Comparison of ENCODE assay signal across 1 cellular context in genomic region chr15:98955331-98955730, GRCh38.
TF ChIP-seq lines count a peak whose summit lies in the region.

No MANE protein-coding gene starts in this region.

TF ChIP-seq in SK-N-SH, 30 proteins besides CTCF, POLR2A, EP300 and RAD21 (continued from another document):
- TF ChIP-seq FOXM1 (IDR thresholded peaks at IDR 0.05; ENCODE audit: low read depth) (no peak), TEAD4 (IDR thresholded peaks at IDR 0.05; ENCODE audit: borderline replicate concordance, insufficient read depth) (no peak), EZH2phosphoT487 (IDR thresholded peaks at IDR 0.05; ENCODE audit: borderline replicate concordance, low read depth) (no peak), SMC3 (IDR thresholded peaks at IDR 0.05; ENCODE audit: low read depth, low read length) (no peak)
TF ChIP-seq in SK-N-SH: peak in this region for 0.
